In the genomic region with DNA sequence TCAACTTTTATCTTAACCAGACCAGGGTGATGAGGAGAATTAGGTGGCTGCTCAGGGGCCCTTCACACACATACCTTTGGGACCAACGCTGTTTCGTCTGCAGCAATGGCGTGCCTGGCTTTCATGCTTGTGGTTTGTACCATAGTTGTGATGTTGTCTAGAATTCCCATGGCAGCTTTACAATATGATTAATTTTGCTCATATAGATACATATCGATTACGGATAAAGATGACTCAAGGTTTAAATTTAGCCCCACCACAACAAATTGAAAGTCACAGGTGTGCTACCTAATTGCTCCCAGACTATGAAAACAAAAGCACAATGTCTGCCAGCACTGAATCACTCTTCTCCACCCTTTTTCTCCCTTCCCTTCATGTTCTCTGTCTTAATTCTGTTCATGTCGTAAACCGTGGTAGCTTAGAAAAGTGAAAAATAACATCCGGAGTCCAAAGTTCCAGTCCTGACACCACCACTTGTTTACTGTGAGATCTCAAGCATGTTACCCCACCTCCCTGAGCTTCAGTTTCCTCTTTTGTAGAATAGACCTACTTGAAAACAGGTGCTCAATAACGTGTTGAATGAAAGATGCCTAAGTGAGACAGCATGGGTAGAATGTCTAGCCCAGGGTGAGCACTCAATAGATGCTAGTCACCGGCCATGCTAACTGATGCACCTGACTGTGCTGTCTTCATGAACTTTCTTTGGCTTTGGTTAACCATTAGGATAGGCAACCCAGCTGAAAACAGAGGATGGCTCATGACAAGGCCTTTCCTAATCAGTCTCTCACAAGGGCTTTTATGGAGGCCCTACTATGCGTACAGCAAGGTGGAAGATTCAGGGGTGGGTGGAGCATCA, we compare ENCODE assay signal across 11 cellular contexts. TPM values are rescaled to one million over a fixed set of nuclear protein-coding genes. Genes with fewer than 3 reads are reported as not detected.
DNase-seq lines count a peak whose midpoint lies in the region; ATAC-seq and FAIRE-seq lines count a peak whose summit lies in the region.
"Had no signal": no experiment of that assay in that cellular context is flagged by ENCODE, and none has a peak within 500 bp of the region (broad histone marks: within the 10 kb centered on the region; RNA-seq: fewer than 3 reads in every experiment).

No MANE protein-coding gene starts in this region.

- H3K36me3 ChIP-seq in small intestine (ENCODE audit: control insufficient read depth in 2 of 2, insufficient read depth in 2 of 2, low read length in 2 of 2) (no peaks in the 10 kb centered on the region), aorta (ENCODE audit: control insufficient read depth in 1 of 2, insufficient read depth in 2 of 2, low read length in 1 of 2) (peaks cover 0 to 1% of the 10 kb centered on the region in 2 donors)
- H3K36me3 ChIP-seq: cardiac muscle cell, gastroesophageal sphincter had no signal

- H3K27ac ChIP-seq in small intestine (ENCODE audit: low read depth in 1 of 2, low read length in 1 of 2) (peak overlapping the region; percentile 61 to 75), aorta (ENCODE audit: low read depth in 1 of 2, low read length in 2 of 2) (no peak overlapping the region)
- H3K27ac ChIP-seq: cardiac muscle cell, gastroesophageal sphincter had no signal

- H3K27me3 ChIP-seq in small intestine (ENCODE audit: control insufficient read depth in 2 of 2, insufficient read depth in 2 of 2, low read length in 2 of 2): no peaks in the 10 kb centered on the region
- H3K27me3 ChIP-seq in aorta (ENCODE audit: control insufficient read depth in 1 of 2, insufficient read depth in 2 of 2, low read length in 1 of 2): no peaks in the 10 kb centered on the region
- H3K27me3 ChIP-seq: cardiac muscle cell, gastroesophageal sphincter had no signal

- intact Hi-C loops in aorta (cut with DNase I): no loop called here

- H3K9me3 ChIP-seq in small intestine (ENCODE audit: control insufficient read depth, low read depth) (no peaks in the 10 kb centered on the region), aorta (ENCODE audit: control insufficient read depth, low read length) (no peaks in the 10 kb centered on the region)
- H3K9me3 ChIP-seq: gastroesophageal sphincter had no signal

- WGBS in small intestine, 3 donors: 37 to 63% (median 53%) methylated on average over 11 of the region's 11 CpGs
- 94 to 95% methylated on average over 11 of the region's 11 CpGs for WGBS in aorta, 2 donors

- ATAC-seq in HG02623 (IDR thresholded peaks at IDR 0.05; ENCODE audit: unreplicated experiment) (peak; percentile 59), HG03558 (IDR thresholded peaks at IDR 0.05; ENCODE audit: extremely low read depth, unreplicated experiment) (peak; percentile 42), aorta (ENCODE audit: low FRiP score) (no peak)
- ATAC-seq: activated CD8-positive, alpha-beta memory T cell treated with anti-CD3 and anti-CD28 coated beads, Interleukin-2, amount 10 ng/mL, durations not matched to agents 7 days and 5 days; gastroesophageal sphincter had no signal

- H3K4me3 ChIP-seq in small intestine (ENCODE audit: low read depth in 1 of 2, low read length in 2 of 2): no peak overlapping the region
- no peak overlapping the region for H3K4me3 ChIP-seq in aorta (ENCODE audit: low read length in 2 of 2)
- H3K4me3 ChIP-seq: cardiac muscle cell, gastroesophageal sphincter had no signal

- peak; percentile 26 for DNase-seq in NCI-H345 (lab: John Stamatoyannopoulos, UW)
- no peak for DNase-seq in NCI-H345 treated with DMSO at 0.1 percent for 48 hours (lab: John Stamatoyannopoulos, UW; ENCODE audit: unreplicated experiment)
- peak; percentile 79 for DNase-seq in small intestine
- no peak for DNase-seq in NCI-H1092 treated with DMSO at 0.1 percent for 48 hours (lab: John Stamatoyannopoulos, UW)
- no peak for DNase-seq in stimulated activated CD4-positive, alpha-beta T cell treated with anti-CD3 and anti-CD28 coated beads, Interleukin-2, amount 100 ng/mL, for 24 hours
- no peak for DNase-seq in aorta
- DNase-seq: activated CD8-positive, alpha-beta memory T cell treated with anti-CD3 and anti-CD28 coated beads, Interleukin-2, amount 10 ng/mL, durations not matched to agents 7 days and 5 days had no signal

- FAIRE-seq in small intestine (lab: Jason Lieb, UNC): peak; percentile 41

- H3K4me1 ChIP-seq in small intestine (ENCODE audit: control insufficient read depth in 2 of 2, insufficient read depth in 1 of 2, low read depth in 1 of 2, low read length in 1 of 2) (peaks cover 2 to 4% of the 10 kb centered on the region in 2 donors), aorta (ENCODE audit: control insufficient read depth in 1 of 2, insufficient read depth in 2 of 2, low read length in 2 of 2) (no peaks in the 10 kb centered on the region)
- H3K4me1 ChIP-seq: gastroesophageal sphincter had no signal

RNA-seq across cellular contexts. Expression of a gene that starts 22.1 kb away (rescaled TPM):
- polyA plus RNA-seq in small intestine (10 to 100 TPM; 47.4 to 82.2 (median 50.3) TPM), aorta (100 to 1,000 TPM in 1 of 2 donors, 10 to 100 TPM in 1; 31.3 to 114 TPM)
- total RNA-seq in aorta: 100 to 1,000 TPM; 101 to 275 TPM

Comparison
In these comparisons a context has a peak if more than half of its experiments do, and no peak if none do; other contexts are left out.
1. DNase-seq: peak in NCI-H345 (single experiment) and small intestine (single experiment); none in NCI-H345 treated with DMSO at 0.1 percent for 48 hours (single experiment), NCI-H1092 treated with DMSO at 0.1 percent for 48 hours (single experiment), stimulated activated CD4-positive, alpha-beta T cell treated with anti-CD3 and anti-CD28 coated beads, Interleukin-2, amount 100 ng/mL, for 24 hours (0 of 2) and aorta (0 of 2).
2. H3K27ac ChIP-seq: peak in small intestine (2 of 2); none in aorta (0 of 2).